15 cellular contexts compared by ENCODE assay signal in the genomic region with DNA sequence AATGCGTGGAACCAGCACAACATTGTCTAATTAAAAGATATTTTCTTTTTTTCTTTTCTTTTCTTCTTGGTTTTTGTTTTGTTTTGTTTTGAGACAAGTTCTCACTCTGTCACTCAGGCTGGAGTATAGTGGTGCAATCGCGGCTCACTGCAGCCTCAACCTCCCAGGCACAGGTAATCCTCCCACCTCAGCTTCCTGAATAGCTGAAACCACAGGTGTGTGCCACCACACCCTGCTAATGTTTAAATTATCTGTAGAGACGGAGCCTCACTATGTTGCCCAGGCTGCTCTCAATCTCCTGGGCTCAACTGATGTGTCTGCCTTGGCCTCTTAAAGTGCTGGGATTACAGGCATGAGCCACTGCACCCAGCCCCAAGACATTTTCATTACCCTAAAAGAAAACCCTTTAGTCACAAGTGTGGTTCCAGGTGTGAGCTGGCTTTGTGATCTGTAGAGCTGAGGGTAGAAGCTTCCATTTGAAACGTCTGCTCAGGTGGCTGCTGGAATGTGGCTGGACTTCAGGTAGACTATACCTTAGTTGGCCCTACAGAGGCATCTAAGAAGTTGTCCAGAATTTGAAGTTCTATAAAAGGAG. TPM values are rescaled to one million over a fixed set of nuclear protein-coding genes. Genes with fewer than 3 reads are reported as not detected.
DNase-seq lines count a peak whose midpoint lies in the region; ATAC-seq and TF ChIP-seq lines count a peak whose summit lies in the region.
"Had no signal": no experiment of that assay in that cellular context is flagged by ENCODE, and none has a peak within 500 bp of the region (broad histone marks: within the 10 kb centered on the region; RNA-seq: fewer than 3 reads in every experiment).

No MANE protein-coding gene starts in this region.

- H3K4me1 Mint-ChIP-seq in IgD-negative memory B cell (peaks cover 26 to 30% (median 28%) of the 10 kb centered on the region in 3 donors), immature natural killer cell (peaks cover 36 to 43% of the 10 kb centered on the region in 2 donors), H9 (peaks cover 14 to 16% of the 10 kb centered on the region in 2 experiments)

- no peak overlapping the region for H3K9ac ChIP-seq in H9 (ENCODE audit: extremely low read depth, insufficient read length, low read length)

- DNase-seq in immature natural killer cell (peak in 1 of 3 donors; percentile 16), NCI-H187 (lab: John Stamatoyannopoulos, UW) (no peak), HEK293T (ENCODE audit: extremely low spot score) (no peak), H9 (no peak)
- no peak for DNase-seq in NK-92 treated with Interleukin-12 subunit alpha and Interleukin-12 subunit beta, amount 100 ng/mL, for 24 hours (lab: John Stamatoyannopoulos, UW)
- DNase-seq: activated T-cell treated with anti-CD3 and anti-CD28 coated beads, Interleukin-2, amount 50 U/mL, for 24 hours; effector CD8-positive, alpha-beta T cell; GOT3; kidney; NCI-H510A; stimulated activated CD4-positive, alpha-beta T cell treated with anti-CD3 and anti-CD28 coated beads, Interleukin-2, amount 100 ng/mL, for 48 hours had no signal

- no peak for TF ChIP-seq CTCF in DOHH2 (IDR thresholded peaks at IDR 0.05; ENCODE audit: low read depth, low read length, poor library complexity, severe bottlenecking)
- no peak for TF ChIP-seq CTCF in H9 (conservative IDR thresholded peaks at IDR 0.05)

- H3K4me1 ChIP-seq in DOHH2 (ENCODE audit: control insufficient read depth, low read length) (peaks cover 32% of the 10 kb centered on the region), H9 (ENCODE audit: insufficient read depth, low read length) (no peaks in the 10 kb centered on the region; the same call in 1 of the 2 replicates)

- CTCF ChIA-PET in HEK293T (lab: Yijun Ruan, JAX), result no interaction called here

- ATAC-seq in GM19395 (IDR thresholded peaks at IDR 0.05; ENCODE audit: unreplicated experiment), result peak; percentile 19

- no peak overlapping the region for H4K91ac ChIP-seq in H9 (ENCODE audit: insufficient read length, low read depth, low read length)

- H4K20me1 ChIP-seq in DOHH2 (ENCODE audit: control insufficient read depth, insufficient read depth, low read depth, low read length), result no peaks in the 10 kb centered on the region
- no peaks in the 10 kb centered on the region for H4K20me1 ChIP-seq in H9 (ENCODE audit: control insufficient read depth, insufficient read depth, insufficient read length)

- no peak overlapping the region for H4K5ac ChIP-seq in H9 (ENCODE audit: insufficient read length, low read depth, low read length)

- no CpG with 5 or more reads among the region's 5 CpGs for WGBS in H9 (ENCODE audit: extremely low coverage, insufficient read length, low lambda C conversion rate)

- no peaks in the 10 kb centered on the region for H3K27me3 Mint-ChIP-seq in IgD-negative memory B cell
- peaks cover 0 to 4% (median 0%) of the 10 kb centered on the region in 3 donors for H3K27me3 Mint-ChIP-seq in immature natural killer cell (ENCODE audit: low read depth in 3 of 3)
- peaks cover 2% of the 10 kb centered on the region for H3K27me3 Mint-ChIP-seq in H9 (ENCODE audit: low read depth)

- H3K23ac ChIP-seq in H9 (ENCODE audit: insufficient read length, low read depth, low read length), result no peak overlapping the region

- H3K79me2 ChIP-seq in DOHH2 (ENCODE audit: control insufficient read depth, low read length), result no peaks in the 10 kb centered on the region
- no peaks in the 10 kb centered on the region for H3K79me2 ChIP-seq in H9 (ENCODE audit: insufficient read depth, low read length)

- no peaks in the 10 kb centered on the region for H3K79me1 ChIP-seq in H9 (ENCODE audit: insufficient read depth, low read depth, low read length, poor library complexity, severe bottlenecking)

- H3K9me3 ChIP-seq in DOHH2 (ENCODE audit: control insufficient read depth, insufficient read depth, low read length) (no peaks in the 10 kb centered on the region), H9 (ENCODE audit: control insufficient read depth, low read depth, low read length) (no peaks in the 10 kb centered on the region)

- 0 out of 2 replicates have a peak, but pooled peaks cover 4% of the 10 kb centered on the region for H3F3A ChIP-seq in DOHH2 (ENCODE audit: control insufficient read depth, insufficient read depth)

- H3K36me3 Mint-ChIP-seq in IgD-negative memory B cell, result no peaks in the 10 kb centered on the region
- no peaks in the 10 kb centered on the region for H3K36me3 Mint-ChIP-seq in immature natural killer cell
- no peaks in the 10 kb centered on the region for H3K36me3 Mint-ChIP-seq in H9 (ENCODE audit: insufficient read depth in 1 of 3, low read depth in 3 of 3)

- H2AFZ ChIP-seq in H9 (ENCODE audit: low read length), result no peak overlapping the region

- H3K4me2 ChIP-seq in DOHH2 (ENCODE audit: low read length), result 0 out of 2 replicates have a peak overlapping the region, but pooled peaks have one; percentile 1
- no peak overlapping the region for H3K4me2 ChIP-seq in H9 (ENCODE audit: insufficient read depth, insufficient read length, low read length)

- no peak overlapping the region for H3T11ph ChIP-seq in H9 (ENCODE audit: low read length)

- peak overlapping the region; percentile 32 to 91 (median 52) for H3K27ac Mint-ChIP-seq in IgD-negative memory B cell
- peak overlapping the region in 5 of 6 donors; percentile 13 to 81 (median 48) for H3K27ac Mint-ChIP-seq in immature natural killer cell
- no peak overlapping the region for H3K27ac Mint-ChIP-seq in H9
- H3K27ac Mint-ChIP-seq: activated T-cell treated with anti-CD3 and anti-CD28 coated beads, Interleukin-2, amount 50 U/mL, for 24 hours had no signal

- H2BK120ac ChIP-seq in H9 (ENCODE audit: low read depth, low read length, poor library complexity, severe bottlenecking), result no peak overlapping the region

- no peak overlapping the region for H2AK5ac ChIP-seq in H9 (ENCODE audit: insufficient read length, low read length)

- H2BK12ac ChIP-seq in H9 (ENCODE audit: insufficient read length, low read depth, low read length), result no peak overlapping the region

- no peak overlapping the region for H3K56ac ChIP-seq in H9 (ENCODE audit: insufficient read length, low read depth, low read length)

- H4K8ac ChIP-seq in H9 (replicated peaks; ENCODE audit: insufficient read length, low read depth, low read length), result no peak overlapping the region

- H2BK15ac ChIP-seq in H9 (ENCODE audit: low read depth, low read length), result no peak overlapping the region

- H3K23me2 ChIP-seq in H9 (ENCODE audit: insufficient read length, low read depth, low read length, poor library complexity, severe bottlenecking), result no peaks in the 10 kb centered on the region

- no peaks in the 10 kb centered on the region for H3K36me3 ChIP-seq in DOHH2 (ENCODE audit: control insufficient read depth, low read length)
- H3K36me3 ChIP-seq: gastroesophageal sphincter had no signal

- no peak overlapping the region for H3K4ac ChIP-seq in H9 (ENCODE audit: low read depth, low read length)

- H3K14ac ChIP-seq in H9 (ENCODE audit: insufficient read depth, low read length), result no peak overlapping the region

- H3K9me3 Mint-ChIP-seq in IgD-negative memory B cell (no peaks in the 10 kb centered on the region), immature natural killer cell (no peaks in the 10 kb centered on the region), H9 (no peaks in the 10 kb centered on the region)

- H3K4me3 Mint-ChIP-seq in IgD-negative memory B cell (peak overlapping the region; percentile 3 to 81 (median 42)), immature natural killer cell (peak overlapping the region; percentile 50 to 68 (median 60)), H9 (no peak overlapping the region)
- H3K4me3 Mint-ChIP-seq: activated T-cell treated with anti-CD3 and anti-CD28 coated beads, Interleukin-2, amount 50 U/mL, for 24 hours had no signal

- H3K27me3 ChIP-seq in DOHH2 (ENCODE audit: control insufficient read depth, low read length), result no peaks in the 10 kb centered on the region
- H3K27me3 ChIP-seq in H9 (ENCODE audit: insufficient read depth, low read length), result no peaks in the 10 kb centered on the region
- H3K27me3 ChIP-seq: gastroesophageal sphincter had no signal

- no peak overlapping the region for H3K4me3 ChIP-seq in DOHH2 (ENCODE audit: low read length)
- H3K4me3 ChIP-seq: gastroesophageal sphincter had no signal

- no peak overlapping the region for H3K27ac ChIP-seq in DOHH2 (ENCODE audit: low read depth, low read length)
- no peak overlapping the region for H3K27ac ChIP-seq in H9 (ENCODE audit: insufficient read length, low read depth, low read length)
- H3K27ac ChIP-seq: gastroesophageal sphincter had no signal

- no peak overlapping the region for H2BK20ac ChIP-seq in H9 (ENCODE audit: low read depth, low read length, poor library complexity, severe bottlenecking)

- no peak overlapping the region for H2BK5ac ChIP-seq in H9 (ENCODE audit: insufficient read length, low read length)

- no peak overlapping the region for H3K18ac ChIP-seq in H9 (ENCODE audit: insufficient read length, low read depth, low read length)

- POLR2A ChIA-PET in HEK293T (lab: Yijun Ruan, JAX), result interaction anchor here (1.2 kb wide), 1 partner anchor 198 kb away, joined by 3 read pairs; no protein-coding TSS in a partner anchor

- no peaks in the 10 kb centered on the region for H3K9me2 ChIP-seq in DOHH2 (replicated peaks; ENCODE audit: control insufficient read depth, low read length)

TF ChIP-seq in HEK293T, 16 proteins besides CTCF, POLR2A, EP300 and RAD21:
- no peak for TF ChIP-seq FOXM1 (IDR thresholded peaks at IDR 0.05; ENCODE audit: borderline replicate concordance)
- TF ChIP-seq BHLHE40 (IDR thresholded peaks at IDR 0.05; ENCODE audit: borderline replicate concordance), result no peak
- TF ChIP-seq TARDBP (IDR thresholded peaks at IDR 0.05), result no peak
- no peak for TF ChIP-seq FOXK2 (IDR thresholded peaks at IDR 0.05)
- no peak for TF ChIP-seq ELF4 (IDR thresholded peaks at IDR 0.05)
- no peak for TF ChIP-seq LEF1 (IDR thresholded peaks at IDR 0.05; ENCODE audit: borderline replicate concordance)
- TF ChIP-seq FOXA1 (IDR thresholded peaks at IDR 0.05), result no peak
- TF ChIP-seq ARNT (IDR thresholded peaks at IDR 0.05), result no peak
- no peak for TF ChIP-seq CTBP1 (IDR thresholded peaks at IDR 0.05; ENCODE audit: borderline replicate concordance)
- TF ChIP-seq SUZ12 (IDR thresholded peaks at IDR 0.05), result no peak
- TF ChIP-seq ZNF384 (IDR thresholded peaks at IDR 0.05), result no peak

RNA-seq across cellular contexts. Expression of a gene that starts 19.1 kb away (rescaled TPM):
- polyA plus RNA-seq in IgD-negative memory B cell (76.2 TPM), immature natural killer cell (10 to 100 TPM in 2 of 3 donors, 1 to 10 TPM in 1; 8.8 to 18.0 (median 13.8) TPM)
- 13.7 and 14.3 TPM in 2 replicates for total RNA-seq in H9 (2021)

Comparison
In these comparisons a context has a peak if more than half of its experiments do, and no peak if none do; other contexts are left out.
1. H3K27ac Mint-ChIP-seq: peak in IgD-negative memory B cell (3 of 3) and immature natural killer cell (5 of 6); none in H9 (0 of 3).
2. H3K4me3 Mint-ChIP-seq: peak in IgD-negative memory B cell (4 of 4) and immature natural killer cell (5 of 5); none in H9 (0 of 2).